In genomic region chr9:74953235-74953741, GRCh38 we compare ENCODE assay signal across 8 cellular contexts.
DNase-seq lines count a peak whose midpoint lies in the region; TF ChIP-seq lines count a peak whose summit lies in the region.

No MANE protein-coding gene starts in this region.

- no peaks in the 10 kb centered on the region for H3K9me3 ChIP-seq in KOPT-K1 (ENCODE audit: insufficient read depth, low read length, poor library complexity, severe bottlenecking)

- no peak for TF ChIP-seq CTCF in cardiac fibroblast (IDR thresholded peaks at IDR 0.05; ENCODE audit: low read depth, low read length)
- no peak for TF ChIP-seq CTCF in GM13976 (IDR thresholded peaks at IDR 0.05; ENCODE audit: borderline replicate concordance, control extremely low read depth, extremely low read depth, insufficient read depth, missing control alignments)

- in situ Hi-C loops in GM13976 (cut with MboI; ENCODE audit: low sequenced_read_pairs, unreplicated experiment): loop anchor here (10.0 kb wide), 1 partner anchor 132 kb away; the partner anchor contains the start of genes NMRK1 and OSTF1

- DNase-seq in activated naive CD4-positive, alpha-beta T cell treated with Interleukin-2 at 50 U/mL for 16 hours: peak; percentile 3
- no peak for DNase-seq in activated naive CD4-positive, alpha-beta T cell (lab: John Stamatoyannopoulos, UW)
- no peak for DNase-seq in cardiac fibroblast (ENCODE audit: low read depth in 2 of 2)
- peak; percentile 12 for DNase-seq in midbrain (lab: John Stamatoyannopoulos, UW)
- DNase-seq in DMS79 treated with DMSO at 0.1 percent for 48 hours (lab: John Stamatoyannopoulos, UW): no peak
- DNase-seq in GM13976 (ENCODE audit: low spot score): no peak
- no peak for DNase-seq in kidney glomerular epithelial cell (lab: John Stamatoyannopoulos, UW)

- H3K27ac ChIP-seq in KOPT-K1 (ENCODE audit: low read depth, low read length, poor library complexity, severe bottlenecking): peak overlapping the region; percentile 98

- H3K4me3 ChIP-seq in cardiac fibroblast (replicated peaks in 1 of 2; ENCODE audit: low read depth in 2 of 2, low read length in 2 of 2): peak overlapping the region; percentile 86 to 94

- peaks cover 8% of the 10 kb centered on the region; the same call in 1 of the 2 replicates for H3K36me3 ChIP-seq in KOPT-K1 (ENCODE audit: insufficient read depth, low read length)

Comparison
In these comparisons a context has a peak if more than half of its experiments do, and no peak if none do; other contexts are left out.
1. DNase-seq: peak in activated naive CD4-positive, alpha-beta T cell treated with Interleukin-2 at 50 U/mL for 16 hours (single experiment) and midbrain (single experiment); none in activated naive CD4-positive, alpha-beta T cell (0 of 4), cardiac fibroblast (0 of 2), DMS79 treated with DMSO at 0.1 percent for 48 hours (single experiment), GM13976 (single experiment) and kidney glomerular epithelial cell (single experiment).